ENCODE assay signal across 14 cellular contexts in the genomic region with DNA sequence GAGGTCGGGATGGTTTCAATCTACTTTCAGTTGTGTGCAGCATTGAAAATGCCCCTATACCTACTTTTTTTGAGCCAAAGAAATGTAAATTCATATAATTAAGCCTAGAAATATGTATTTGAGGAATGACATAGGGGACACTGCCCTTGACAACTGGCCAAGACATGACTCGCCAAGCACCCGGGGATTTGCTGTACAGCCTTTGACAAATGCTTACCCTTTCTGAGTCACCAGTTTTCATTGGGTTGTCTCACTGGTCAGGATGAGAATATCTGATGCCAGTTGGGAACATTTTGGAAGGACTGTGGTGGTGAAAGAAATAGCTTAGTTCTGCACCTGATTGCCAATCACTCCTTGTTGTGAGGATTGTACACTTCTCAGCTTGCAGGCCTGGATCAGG.
DNase-seq lines count a peak whose midpoint lies in the region; FAIRE-seq and TF ChIP-seq lines count a peak whose summit lies in the region.
"Had no signal": no experiment of that assay in that cellular context is flagged by ENCODE, and none has a peak within 500 bp of the region (broad histone marks: within the 10 kb centered on the region; RNA-seq: fewer than 3 reads in every experiment).

No MANE protein-coding gene starts in this region.

- H3K4me2 ChIP-seq in astrocyte (ENCODE audit: low read length) = peak overlapping the region; percentile 30

- no peak overlapping the region for H3K9ac ChIP-seq in astrocyte (ENCODE audit: low read length)

- H3K4me3 ChIP-seq in breast epithelium (no peak overlapping the region), astrocyte (ENCODE audit: insufficient read depth, low read depth, low read length) (no peak overlapping the region), spleen (no peak overlapping the region)

- H3K27ac ChIP-seq in breast epithelium (peak overlapping the region in 1 of 2 donors; percentile 1), astrocyte (ENCODE audit: low read depth, low read length) (no peak overlapping the region), spleen (no peak overlapping the region)

- WGBS in spleen, 5 donors = 33 to 61% (median 49%) methylated on average over 3 of the region's 3 CpGs

- H3K4me3 Mint-ChIP-seq in MCF 10A (ENCODE audit: unreplicated experiment) (no peak overlapping the region), astrocyte (ENCODE audit: unreplicated experiment) (no peak overlapping the region)
- H3K4me3 Mint-ChIP-seq: activated CD4-positive, alpha-beta T cell treated with anti-CD3 and anti-CD28 coated beads, Interleukin-2, amount 10 ng/mL, durations not matched to agents 7 days and 5 days had no signal

- H3K36me3 ChIP-seq in breast epithelium (no peaks in the 10 kb centered on the region), astrocyte (ENCODE audit: insufficient read depth, low read length) (no peaks in the 10 kb centered on the region), spleen (no peaks in the 10 kb centered on the region)

- DNase-seq in MCF 10A (ENCODE audit: unreplicated experiment) = peak; percentile 47
- no peak for DNase-seq in breast epithelium (ENCODE audit: low spot score in 2 of 2)
- DNase-seq in astrocyte (ENCODE audit: low read depth) = peak; percentile 17
- peak; percentile 36 for DNase-seq in hepatic stellate cell (ENCODE audit: low spot score)
- DNase-seq in urothelium cell line (ENCODE audit: low spot score) = peak; percentile 21
- DNase-seq in spleen = no peak
- no peak for DNase-seq in islet precursor cell
- no peak for DNase-seq in posterior cingulate gyrus
- DNase-seq: activated CD4-positive, alpha-beta T cell treated with anti-CD3 and anti-CD28 coated beads, Interleukin-2, amount 10 ng/mL, durations not matched to agents 7 days and 5 days; NCI-H1694; NCI-H82; occipital lobe had no signal

- H3K9me3 ChIP-seq in breast epithelium (no peaks in the 10 kb centered on the region), astrocyte (ENCODE audit: insufficient read depth, low read depth, low read length) (no peaks in the 10 kb centered on the region), spleen (no peaks in the 10 kb centered on the region)

- FAIRE-seq in astrocyte (lab: Jason Lieb, UNC) = peak; percentile 72
- FAIRE-seq in urothelium cell line (lab: Jason Lieb, UNC) = no peak
- FAIRE-seq: A204.1, G401.6 had no signal

- TF ChIP-seq POLR2A in breast epithelium (IDR thresholded peaks at IDR 0.05) (no peak), spleen (IDR thresholded peaks at IDR 0.05) (no peak)

- no peaks in the 10 kb centered on the region for H4K20me1 ChIP-seq in astrocyte (ENCODE audit: insufficient read depth, low read length)

- intact Hi-C loops in MCF 10A (cut with micrococcal nuclease) = loop anchor here (5.0 to 10.0 kb wide), 2 partner anchors 239 to 431 kb away; a partner anchor contains a TSS
- intact Hi-C loops in breast epithelium (cut with DNase I; ENCODE audit: low total_unique reads) = no loop called here
- intact Hi-C loops in spleen (cut with DNase I; ENCODE audit: low total_unique reads) = loop anchor here (5.0 to 10.0 kb wide), 2 partner anchors 261 to 904 kb away; no protein-coding TSS in a partner anchor
- intact Hi-C loops in posterior cingulate gyrus (cut with DNase I) = loop anchor here (5.0 to 10.0 kb wide), 3 partner anchors 661 to 909 kb away; no protein-coding TSS in a partner anchor

- H3K27ac Mint-ChIP-seq in MCF 10A (ENCODE audit: low read depth, unreplicated experiment) (no peak overlapping the region), astrocyte (ENCODE audit: unreplicated experiment) (no peak overlapping the region)
- H3K27ac Mint-ChIP-seq: activated CD4-positive, alpha-beta T cell treated with anti-CD3 and anti-CD28 coated beads, Interleukin-2, amount 10 ng/mL, durations not matched to agents 7 days and 5 days had no signal

- TF ChIP-seq CTCF in MCF 10A (IDR thresholded peaks at IDR 0.05; ENCODE audit: unreplicated experiment) (no peak), breast epithelium (IDR thresholded peaks at IDR 0.05) (no peak), astrocyte (IDR thresholded peaks at IDR 0.05; ENCODE audit: insufficient read depth, low read depth, low read length) (no peak), spleen (IDR thresholded peaks at IDR 0.05 in 8 of 11, conservative IDR thresholded peaks at IDR 0.05 in 3 of 11) (no peak)

- POLR2A ChIA-PET in MCF 10A (lab: Yijun Ruan, JAX) = no interaction called here

- H3K9me3 Mint-ChIP-seq in MCF 10A (ENCODE audit: unreplicated experiment) (no peaks in the 10 kb centered on the region), astrocyte (ENCODE audit: unreplicated experiment) (no peaks in the 10 kb centered on the region)
- H3K9me3 Mint-ChIP-seq: activated CD4-positive, alpha-beta T cell treated with anti-CD3 and anti-CD28 coated beads, Interleukin-2, amount 10 ng/mL, durations not matched to agents 7 days and 5 days had no signal

- peaks cover 25% of the 10 kb centered on the region for H3K27me3 Mint-ChIP-seq in MCF 10A (ENCODE audit: insufficient read depth, unreplicated experiment)
- H3K27me3 Mint-ChIP-seq in astrocyte (ENCODE audit: low read depth, unreplicated experiment) = peaks cover 8% of the 10 kb centered on the region

- H3K27me3 ChIP-seq in breast epithelium (no peaks in the 10 kb centered on the region), astrocyte (ENCODE audit: insufficient read depth, low read length) (peaks cover 8% of the 10 kb centered on the region), spleen (replicated peaks in 1 of 7) (no peaks in the 10 kb centered on the region)

- H3K4me1 Mint-ChIP-seq in MCF 10A (ENCODE audit: insufficient read depth, unreplicated experiment) (peaks cover 20% of the 10 kb centered on the region), astrocyte (ENCODE audit: low read depth, unreplicated experiment) (peaks cover 44% of the 10 kb centered on the region)

- H3K79me2 ChIP-seq in astrocyte (ENCODE audit: insufficient read depth, low read length) = no peaks in the 10 kb centered on the region

- H3K4me1 ChIP-seq in breast epithelium (no peaks in the 10 kb centered on the region), astrocyte (ENCODE audit: insufficient read depth, low read length) (peaks cover 34% of the 10 kb centered on the region), spleen (peaks cover 0 to 44% (median 32%) of the 10 kb centered on the region in 6 donors)

- no peak overlapping the region for H2AFZ ChIP-seq in astrocyte (ENCODE audit: low read depth, low read length)

- no peaks in the 10 kb centered on the region for H3K36me3 Mint-ChIP-seq in MCF 10A (ENCODE audit: insufficient read depth, unreplicated experiment)
- H3K36me3 Mint-ChIP-seq in astrocyte (ENCODE audit: low read depth, unreplicated experiment) = no peaks in the 10 kb centered on the region

- CTCF ChIA-PET in MCF 10A (lab: Yijun Ruan, JAX) = interaction anchor here (0.6 to 3.9 kb wide), 38 partner anchors 8 to 955 kb away, joined by 3 to 34 read pairs (median 4); no protein-coding TSS in a partner anchor

- no TSS peak for BruUV-seq in MCF 10A (replicated peaks; lab: Mats Ljungman, UMichigan)

Comparison
In these comparisons a context has a peak if more than half of its experiments do, and no peak if none do; other contexts are left out.
1. DNase-seq: peak in MCF 10A (single experiment), astrocyte (single experiment), hepatic stellate cell (single experiment) and urothelium cell line (single experiment); none in breast epithelium (0 of 2), spleen (single experiment), islet precursor cell (single experiment) and posterior cingulate gyrus (0 of 10).